8 cellular contexts compared by ENCODE assay signal in the genomic region with DNA sequence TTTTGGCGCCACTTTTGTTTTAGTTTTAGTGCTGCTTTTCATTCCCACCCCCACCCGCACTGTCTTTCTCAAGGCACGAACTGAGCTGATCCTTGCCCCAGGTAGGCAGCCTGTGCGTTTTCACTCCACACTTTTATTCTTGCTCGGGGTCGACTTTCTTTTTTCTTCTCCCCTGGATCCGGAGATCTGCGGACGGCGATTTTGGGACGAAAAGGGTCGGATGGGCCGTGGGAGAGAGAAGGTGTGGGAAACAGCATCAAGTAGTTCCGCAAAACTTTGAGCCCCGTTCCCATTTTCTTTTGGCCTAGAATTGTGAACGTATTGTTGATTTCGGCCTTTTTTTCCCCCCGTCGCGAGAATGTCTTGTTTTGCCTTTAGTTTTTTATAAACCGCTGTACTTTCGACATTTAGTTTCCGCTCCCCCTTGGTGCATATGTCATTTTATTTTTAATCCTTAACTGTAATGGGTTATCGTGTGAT. TPM values are rescaled to one million over a fixed set of nuclear protein-coding genes. Genes with fewer than 3 reads are reported as not detected.
DNase-seq lines count a peak whose midpoint lies in the region; ATAC-seq and TF ChIP-seq lines count a peak whose summit lies in the region.

No MANE protein-coding gene starts in this region.

- H3K4me3 ChIP-seq in OCI-LY1 (ENCODE audit: low read depth, low read length, poor library complexity, severe bottlenecking), result peak overlapping the region; percentile 99
- H3K4me3 ChIP-seq in naive thymus-derived CD4-positive, alpha-beta T cell (ENCODE audit: low read length), result peak overlapping the region; percentile 88

- H3K36me3 Mint-ChIP-seq in dendritic cell treated with granulocyte-macrophage colony-stimulating factor and Interleukin-4, amounts not matched to agents 40 ng/mL and 50 ng/mL, for 4 days (ENCODE audit: low read depth), result peaks cover 27% of the 10 kb centered on the region
- peaks cover 3 to 21% (median 4%) of the 10 kb centered on the region in 5 donors for H3K36me3 Mint-ChIP-seq in naive thymus-derived CD4-positive, alpha-beta T cell

- DNase-seq in NCI-H748 treated with DMSO at 0.1 percent for 48 hours (lab: John Stamatoyannopoulos, UW) (peak; percentile 54), NCI-H748 (lab: John Stamatoyannopoulos, UW; ENCODE audit: unreplicated experiment) (no peak), NCI-H524 treated with DMSO at 0.1 percent for 48 hours (lab: John Stamatoyannopoulos, UW) (no peak), ureter (ENCODE audit: low spot score) (no peak), globus pallidus (ENCODE audit: low spot score) (no peak)
- peak in 5 of 9 donors; percentile 5 to 51 (median 22) for DNase-seq in naive thymus-derived CD4-positive, alpha-beta T cell

- H3K4me2 ChIP-seq in OCI-LY1 (ENCODE audit: low read length), result peak overlapping the region; percentile 94

- TF ChIP-seq CTCF in OCI-LY1 (IDR thresholded peaks at IDR 0.05; ENCODE audit: low read length), result no peak

- H3K4me1 Mint-ChIP-seq in dendritic cell treated with granulocyte-macrophage colony-stimulating factor and Interleukin-4, amounts not matched to agents 40 ng/mL and 50 ng/mL, for 4 days (ENCODE audit: low read depth), result peaks cover 11% of the 10 kb centered on the region
- peaks cover 14 to 46% (median 34%) of the 10 kb centered on the region in 7 donors for H3K4me1 Mint-ChIP-seq in naive thymus-derived CD4-positive, alpha-beta T cell

- POLR2A ChIA-PET in naive thymus-derived CD4-positive, alpha-beta T cell (lab: Charles Lee), result interaction anchor here (0.9 to 1.6 kb wide), 4 partner anchors 18 to 123 kb away, joined by 3 to 5 read pairs (median 4); no protein-coding TSS in a partner anchor

- H3K36me3 ChIP-seq in OCI-LY1 (ENCODE audit: insufficient read depth, low read length), result no peaks in the 10 kb centered on the region; the same call in 1 of the 2 replicates
- peaks cover 0 to 18% (median 0%) of the 10 kb centered on the region in 3 experiments for H3K36me3 ChIP-seq in naive thymus-derived CD4-positive, alpha-beta T cell (ENCODE audit: control insufficient read depth in 2 of 3, insufficient read depth in 3 of 3, low read length in 3 of 3)

- peak overlapping the region; percentile 95 for H3K4me3 Mint-ChIP-seq in dendritic cell treated with granulocyte-macrophage colony-stimulating factor and Interleukin-4, amounts not matched to agents 40 ng/mL and 50 ng/mL, for 4 days
- peak overlapping the region; percentile 88 to 99 (median 97) for H3K4me3 Mint-ChIP-seq in naive thymus-derived CD4-positive, alpha-beta T cell

- H3K4me1 ChIP-seq in OCI-LY1 (ENCODE audit: insufficient read depth, low read length, severe bottlenecking), result peaks cover 26% of the 10 kb centered on the region
- H3K4me1 ChIP-seq in naive thymus-derived CD4-positive, alpha-beta T cell (ENCODE audit: control insufficient read depth in 2 of 2, insufficient read depth in 2 of 2, low read length in 2 of 2), result peaks cover 5 to 6% of the 10 kb centered on the region in 2 donors

- no peaks in the 10 kb centered on the region for H3K9me3 Mint-ChIP-seq in dendritic cell treated with granulocyte-macrophage colony-stimulating factor and Interleukin-4, amounts not matched to agents 40 ng/mL and 50 ng/mL, for 4 days
- H3K9me3 Mint-ChIP-seq in naive thymus-derived CD4-positive, alpha-beta T cell, result peaks cover 0 to 25% (median 0%) of the 10 kb centered on the region in 11 donors

- no peaks in the 10 kb centered on the region for H3K9me3 ChIP-seq in OCI-LY1 (ENCODE audit: low read length)
- H3K9me3 ChIP-seq in naive thymus-derived CD4-positive, alpha-beta T cell (ENCODE audit: control insufficient read depth in 2 of 3, low read length in 3 of 3), result no peaks in the 10 kb centered on the region

- H3F3A ChIP-seq in OCI-LY1 (ENCODE audit: insufficient read depth, low read length), result no peaks in the 10 kb centered on the region

- H3K79me2 ChIP-seq in OCI-LY1 (ENCODE audit: insufficient read depth, low read length), result peaks cover 60% of the 10 kb centered on the region

- intact Hi-C loops in dendritic cell treated with granulocyte-macrophage colony-stimulating factor and Interleukin-4, amounts not matched to agents 40 ng/mL and 50 ng/mL, for 4 days (cut with micrococcal nuclease), result loop anchor here (2.0 to 10.0 kb wide), 2 partner anchors 15 to 127 kb away; no protein-coding TSS in a partner anchor
- intact Hi-C loops in naive thymus-derived CD4-positive, alpha-beta T cell (cut with micrococcal nuclease), result loop anchor here (2.0 to 5.0 kb wide), 8 partner anchors 85 to 1170 kb away; a partner anchor contains a TSS

- H3K27me3 ChIP-seq in OCI-LY1 (ENCODE audit: insufficient read depth, low read length), result no peaks in the 10 kb centered on the region
- no peaks in the 10 kb centered on the region for H3K27me3 ChIP-seq in naive thymus-derived CD4-positive, alpha-beta T cell (ENCODE audit: control insufficient read depth in 2 of 2, insufficient read depth in 2 of 2, low read length in 2 of 2)

- no peaks in the 10 kb centered on the region for H3K27me3 Mint-ChIP-seq in dendritic cell treated with granulocyte-macrophage colony-stimulating factor and Interleukin-4, amounts not matched to agents 40 ng/mL and 50 ng/mL, for 4 days
- peaks cover 0 to 4% (median 0%) of the 10 kb centered on the region in 5 donors for H3K27me3 Mint-ChIP-seq in naive thymus-derived CD4-positive, alpha-beta T cell

- H3K9me2 ChIP-seq in OCI-LY1 (ENCODE audit: low read depth, low read length), result no peaks in the 10 kb centered on the region

- H4K20me1 ChIP-seq in OCI-LY1 (ENCODE audit: insufficient read depth, low read length), result no peaks in the 10 kb centered on the region

- no peak for ATAC-seq in naive thymus-derived CD4-positive, alpha-beta T cell

- CTCF ChIA-PET in naive thymus-derived CD4-positive, alpha-beta T cell (lab: Charles Lee), result interaction anchor here (0.6 kb wide), 1 partner anchor 13 kb away, joined by 3 read pairs; no protein-coding TSS in a partner anchor

- no peak overlapping the region for H2AFZ ChIP-seq in OCI-LY1 (ENCODE audit: low read length)

- peak overlapping the region; percentile 100 for H3K27ac Mint-ChIP-seq in dendritic cell treated with granulocyte-macrophage colony-stimulating factor and Interleukin-4, amounts not matched to agents 40 ng/mL and 50 ng/mL, for 4 days
- peak overlapping the region; percentile 97 to 100 (median 98) for H3K27ac Mint-ChIP-seq in naive thymus-derived CD4-positive, alpha-beta T cell

- peak overlapping the region; percentile 95 for H3K27ac ChIP-seq in OCI-LY1 (ENCODE audit: low read depth, low read length, poor library complexity, severe bottlenecking)
- peak overlapping the region; percentile 99 for H3K27ac ChIP-seq in naive thymus-derived CD4-positive, alpha-beta T cell (ENCODE audit: low read depth, low read length)

- H3K9ac ChIP-seq in OCI-LY1 (ENCODE audit: low read length), result peak overlapping the region; percentile 100

RNA-seq across cellular contexts. Expression of a gene that starts 0.5 kb away (rescaled TPM):
- total RNA-seq in naive thymus-derived CD4-positive, alpha-beta T cell, result 100 to 1,000 TPM in 2 of 5 experiments, 10 to 100 TPM in 3; 83.2 to 124 (median 85.3) TPM
- polyA plus RNA-seq in naive thymus-derived CD4-positive, alpha-beta T cell, result 10 to 100 TPM; 73.6 to 80.2 TPM
- 68.4 TPM for total RNA-seq in ureter

Comparison
In these comparisons a context has a peak if more than half of its experiments do, and no peak if none do; other contexts are left out.
1. DNase-seq: peak in NCI-H748 treated with DMSO at 0.1 percent for 48 hours (single experiment) and naive thymus-derived CD4-positive, alpha-beta T cell (5 of 9); none in NCI-H748 (single experiment), NCI-H524 treated with DMSO at 0.1 percent for 48 hours (single experiment), ureter (single experiment) and globus pallidus (single experiment).